ENCODE assay signal across 36 cellular contexts in genomic region chr1:78864175-78864574, GRCh38.
"Had no signal": no experiment of that assay in that cellular context is flagged by ENCODE, and none has a peak within 500 bp of the region (broad histone marks: within the 10 kb centered on the region; RNA-seq: fewer than 3 reads in every experiment).

No MANE protein-coding gene starts in this region.

- DNase-seq: Karpas-422, Kasumi-1, MG63, MM.1S, MV-4-11, NCI-H1048, NCI-H1092, NCI-H1092 treated with DMSO at 0.1 percent for 48 hours, NCI-H1105, NCI-H1105 treated with DMSO at 0.1 percent for 48 hours, NCI-H1417, NCI-H1417 treated with DMSO at 0.1 percent for 48 hours, NCI-H1436, NCI-H1436 treated with DMSO at 0.1 percent for 48 hours, NCI-H146, NCI-H1694, NCI-H1694 treated with DMSO at 0.1 percent for 48 hours, NCI-H187, NCI-H187 treated with DMSO at 0.1 percent for 48 hours, NCI-H1930, NCI-H2029, NCI-H2029 treated with DMSO at 0.1 percent for 48 hours, NCI-H2081, NCI-H2081 treated with DMSO at 0.1 percent for 48 hours, NCI-H2107, NCI-H2171, NCI-H2171 treated with DMSO at 0.1 percent for 48 hours, NCI-H2227 treated with DMSO at 0.1 percent for 48 hours, NCI-H226, NCI-H345, NCI-H446, NCI-H446 treated with DMSO at 0.1 percent for 48 hours, NCI-H510A, NCI-H510A treated with DMSO at 0.1 percent for 48 hours, NCI-H524, NCI-H524 treated with DMSO at 0.1 percent for 48 hours had no signal

- H3K9me3 ChIP-seq: MG63 had no signal

- H3K27me3 ChIP-seq: MG63 had no signal

- H3K36me3 ChIP-seq: MG63 had no signal

- H3K4me3 ChIP-seq: MG63 had no signal
